In genomic region chr5:151719228-151719861, GRCh38 we compare ENCODE assay signal across 8 cellular contexts. TPM values are rescaled to one million over a fixed set of nuclear protein-coding genes. Genes with fewer than 3 reads are reported as not detected.
A peak's percentile ranks its signal among the peaks of the same experiment; 100 is the strongest.
DNase-seq lines count a peak whose midpoint lies in the region; ATAC-seq and TF ChIP-seq lines count a peak whose summit lies in the region.

No MANE protein-coding gene starts in this region.

- ATAC-seq in foreskin keratinocyte (peak; percentile 56), GM19328 (IDR thresholded peaks at IDR 0.05; ENCODE audit: unreplicated experiment) (no peak)
- ATAC-seq in stimulated activated naive CD8-positive, alpha-beta T cell treated with anti-CD3 and anti-CD28 coated beads, Interleukin-15, Interleukin-2, amounts not matched to agents 100 U/mL and 50 U/mL, for 24 hours: no peak

- peaks cover 8% of the 10 kb centered on the region for H3K4me1 ChIP-seq in foreskin keratinocyte

- no peak overlapping the region for H3K27ac Mint-ChIP-seq in activated CD4-positive, alpha-beta T cell treated with anti-CD3 and anti-CD28 coated beads, Interleukin-2, amount 10 ng/mL, durations not matched to agents 24 days and 14 days

- POLR2A ChIA-PET in RWPE1 (lab: Yijun Ruan, JAX; ENCODE audit: low non-redundant PET): no interaction called here

- CTCF ChIA-PET in RWPE1 (lab: Yijun Ruan, JAX): interaction anchor here (0.7 to 1.7 kb wide), 3 partner anchors 20 to 131 kb away, joined by 3 to 6 read pairs (median 3); no protein-coding TSS in a partner anchor

- intact Hi-C loops in activated CD4-positive, alpha-beta T cell treated with anti-CD3 and anti-CD28 coated beads, Interleukin-2, amount 10 ng/mL, durations not matched to agents 24 days and 14 days (cut with micrococcal nuclease): no loop called here

- peaks cover 2% of the 10 kb centered on the region for H3K27me3 Mint-ChIP-seq in activated CD4-positive, alpha-beta T cell treated with anti-CD3 and anti-CD28 coated beads, Interleukin-2, amount 10 ng/mL, durations not matched to agents 24 days and 14 days

- no peak overlapping the region for H3K27ac ChIP-seq in RWPE1
- no peak overlapping the region for H3K27ac ChIP-seq in foreskin keratinocyte

- no peaks in the 10 kb centered on the region for H3K36me3 Mint-ChIP-seq in activated CD4-positive, alpha-beta T cell treated with anti-CD3 and anti-CD28 coated beads, Interleukin-2, amount 10 ng/mL, durations not matched to agents 24 days and 14 days (ENCODE audit: low read depth)

- peaks cover 6% of the 10 kb centered on the region for H3K4me1 Mint-ChIP-seq in activated CD4-positive, alpha-beta T cell treated with anti-CD3 and anti-CD28 coated beads, Interleukin-2, amount 10 ng/mL, durations not matched to agents 24 days and 14 days

- H3K27me3 ChIP-seq in foreskin keratinocyte: no peaks in the 10 kb centered on the region

- no peak overlapping the region for H3K4me3 Mint-ChIP-seq in activated CD4-positive, alpha-beta T cell treated with anti-CD3 and anti-CD28 coated beads, Interleukin-2, amount 10 ng/mL, durations not matched to agents 24 days and 14 days

- TF ChIP-seq CTCF in RWPE1 (conservative IDR thresholded peaks at IDR 0.05; ENCODE audit: low read depth) (peak; percentile 37; the same call in 1 of the 2 replicates), foreskin keratinocyte (conservative IDR thresholded peaks at IDR 0.05) (peak; percentile 83)

- DNase-seq in activated CD4-positive, alpha-beta T cell treated with anti-CD3 and anti-CD28 coated beads, Interleukin-2, amount 10 ng/mL, durations not matched to agents 24 days and 14 days: peak; percentile 70
- no peak for DNase-seq in activated CD4-positive, alpha-beta T cell treated with anti-CD3 and anti-CD28 coated beads, Interleukin-2, amount 50 U/mL, for 1 hour
- no peak for DNase-seq in RWPE1 (ENCODE audit: low spot score)
- DNase-seq in foreskin keratinocyte: no peak
- peak; percentile 48 for DNase-seq in stimulated activated naive CD8-positive, alpha-beta T cell treated with anti-CD3 and anti-CD28 coated beads, Interleukin-15, Interleukin-2, amounts not matched to agents 100 U/mL and 50 U/mL, for 24 hours
- no peak for DNase-seq in occipital lobe (lab: John Stamatoyannopoulos, UW)
- no peak for DNase-seq in Ammon's horn (ENCODE audit: low spot score)

- H3K9me3 Mint-ChIP-seq in activated CD4-positive, alpha-beta T cell treated with anti-CD3 and anti-CD28 coated beads, Interleukin-2, amount 10 ng/mL, durations not matched to agents 24 days and 14 days: no peaks in the 10 kb centered on the region

RNA-seq across cellular contexts. Expression of gene SPARC, which starts 32.6 kb away (rescaled TPM):
- not detected in 2 replicates for total RNA-seq in activated CD4-positive, alpha-beta T cell treated with anti-CD3 and anti-CD28 coated beads, Interleukin-2, amount 10 ng/mL, durations not matched to agents 24 days and 14 days
- total RNA-seq in foreskin keratinocyte (459 and 490 TPM in 2 replicates), occipital lobe (90.8 TPM)
- polyA plus RNA-seq in foreskin keratinocyte: 365 and 441 TPM in 2 replicates

RNA-seq across cellular contexts. Expression of gene ATOX1, which starts 39.1 kb away (rescaled TPM):
- 75.6 and 78.4 TPM in 2 replicates for total RNA-seq in activated CD4-positive, alpha-beta T cell treated with anti-CD3 and anti-CD28 coated beads, Interleukin-2, amount 10 ng/mL, durations not matched to agents 24 days and 14 days
- total RNA-seq in foreskin keratinocyte (175 and 202 TPM in 2 replicates), occipital lobe (16.5 TPM)
- polyA plus RNA-seq in foreskin keratinocyte: 352 and 359 TPM in 2 replicates

RNA-seq across cellular contexts. Expression of gene G3BP1, which starts 52.4 kb away (rescaled TPM):
- 362 and 367 TPM in 2 replicates for total RNA-seq in activated CD4-positive, alpha-beta T cell treated with anti-CD3 and anti-CD28 coated beads, Interleukin-2, amount 10 ng/mL, durations not matched to agents 24 days and 14 days
- total RNA-seq in foreskin keratinocyte: 270 and 295 TPM in 2 replicates
- 74.1 and 96.7 TPM in 2 replicates for polyA plus RNA-seq in foreskin keratinocyte
- total RNA-seq in occipital lobe: 86.7 TPM

Comparison
In these comparisons a context has a peak if more than half of its experiments do, and no peak if none do; other contexts are left out.
1. DNase-seq: peak in activated CD4-positive, alpha-beta T cell treated with anti-CD3 and anti-CD28 coated beads, Interleukin-2, amount 10 ng/mL, durations not matched to agents 24 days and 14 days (single experiment) and stimulated activated naive CD8-positive, alpha-beta T cell treated with anti-CD3 and anti-CD28 coated beads, Interleukin-15, Interleukin-2, amounts not matched to agents 100 U/mL and 50 U/mL, for 24 hours (single experiment); none in activated CD4-positive, alpha-beta T cell treated with anti-CD3 and anti-CD28 coated beads, Interleukin-2, amount 50 U/mL, for 1 hour (single experiment), RWPE1 (single experiment), foreskin keratinocyte (0 of 2), occipital lobe (single experiment) and Ammon's horn (single experiment).
2. RNA of gene SPARC, which starts 32.6 kb away (total RNA-seq): 459 to 490 TPM in foreskin keratinocyte and 90.8 TPM in occipital lobe (single experiment); not detected in activated CD4-positive, alpha-beta T cell treated with anti-CD3 and anti-CD28 coated beads, Interleukin-2, amount 10 ng/mL, durations not matched to agents 24 days and 14 days; every median in the first group is over 10 times any median in the second.